16 cellular contexts compared by ENCODE assay signal in the genomic region with DNA sequence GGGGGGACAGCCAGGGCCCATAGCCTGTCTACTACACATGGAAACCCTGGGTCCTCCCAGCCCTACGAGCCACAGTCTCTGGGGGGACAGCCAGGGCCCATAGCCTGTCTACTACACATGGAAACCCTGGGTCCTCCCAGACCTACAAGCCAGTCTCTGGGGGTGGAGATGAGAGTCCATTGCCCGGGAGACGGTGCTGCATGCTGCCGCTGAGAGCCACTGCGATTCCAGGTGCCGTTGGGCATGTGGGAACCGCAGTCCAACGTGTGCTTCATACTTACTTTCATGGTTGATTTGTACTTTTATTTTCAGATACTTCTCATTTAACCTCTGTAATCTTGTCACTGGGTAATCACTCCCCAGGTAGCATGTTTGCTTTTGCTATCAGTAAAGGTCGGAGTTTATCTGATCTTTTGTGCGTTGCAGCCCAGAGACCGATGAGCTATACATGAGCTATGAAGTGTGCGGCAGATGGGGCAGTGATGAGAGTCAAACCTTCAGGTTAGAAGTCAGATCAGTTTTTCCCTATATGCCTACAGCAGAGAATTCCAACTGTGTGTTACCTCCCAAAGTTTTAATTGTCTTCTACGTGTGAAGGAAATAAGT. TPM values are rescaled to one million over a fixed set of nuclear protein-coding genes. Genes with fewer than 3 reads are reported as not detected.
DNase-seq lines count a peak whose midpoint lies in the region; ATAC-seq, FAIRE-seq and TF ChIP-seq lines count a peak whose summit lies in the region.
"Had no signal": no experiment of that assay in that cellular context is flagged by ENCODE, and none has a peak within 500 bp of the region (broad histone marks: within the 10 kb centered on the region; RNA-seq: fewer than 3 reads in every experiment).

No MANE protein-coding gene starts in this region.

- no peaks in the 10 kb centered on the region for H3K27me3 Mint-ChIP-seq in activated CD4-positive, alpha-beta T cell treated with anti-CD3 and anti-CD28 coated beads for 36 hours

- no TSS peak for BruUV-seq in HepG2 (replicated peaks; lab: Mats Ljungman, UMichigan)

- no peak overlapping the region for H3K9ac ChIP-seq in HepG2 (ENCODE audit: insufficient read depth, low read depth, low read length)

- TF ChIP-seq CTCF in HepG2 (CRISPR knock-in tag; IDR thresholded peaks at IDR 0.05) = no peak
- TF ChIP-seq CTCF in WERI-Rb-1 (IDR thresholded peaks at IDR 0.05; ENCODE audit: low read depth, low read length) = no peak

- H3K27ac Mint-ChIP-seq in activated CD4-positive, alpha-beta T cell treated with anti-CD3 and anti-CD28 coated beads for 36 hours = no peak overlapping the region
- H3K27ac Mint-ChIP-seq: CD14-positive monocyte; CD8-positive, alpha-beta T cell had no signal

- H3K4me3 ChIP-seq in HepG2 (replicated peaks in 1 of 3; ENCODE audit: insufficient read depth in 1 of 3, low read depth in 2 of 3, low read length in 3 of 3) = no peak overlapping the region
- H3K4me3 ChIP-seq in WERI-Rb-1 (ENCODE audit: low read depth, low read length) = no peak overlapping the region
- H3K4me3 ChIP-seq: HAP-1 had no signal

- H2AFZ ChIP-seq in HepG2 (ENCODE audit: low read length) = no peak overlapping the region

- under 1% methylated on average over 12 of the region's 13 CpGs for WGBS in HepG2 (ENCODE audit: low lambda C conversion rate)

- H3K36me3 ChIP-seq in HepG2 (replicated peaks in 1 of 2; ENCODE audit: control insufficient read depth in 1 of 2, insufficient read depth in 2 of 2, low read length in 2 of 2) = no peaks in the 10 kb centered on the region
- H3K36me3 ChIP-seq in WERI-Rb-1 = no peaks in the 10 kb centered on the region
- H3K36me3 ChIP-seq: HAP-1 had no signal

- H3K27ac ChIP-seq in HepG2 (ENCODE audit: extremely low read length, insufficient read depth, low read length) = no peak overlapping the region
- no peak overlapping the region for H3K27ac ChIP-seq in WERI-Rb-1
- H3K27ac ChIP-seq: 22Rv1 had no signal

- no peak overlapping the region for H3K4me2 ChIP-seq in HepG2 (ENCODE audit: low read depth, low read length)

- no peaks in the 10 kb centered on the region for H3K9me3 ChIP-seq in HepG2 (ENCODE audit: low read length)
- no peaks in the 10 kb centered on the region for H3K9me3 ChIP-seq in WERI-Rb-1 (ENCODE audit: severe bottlenecking)
- H3K9me3 ChIP-seq: HAP-1 had no signal

- no peak for TF ChIP-seq POLR2A in HepG2 (IDR thresholded peaks at IDR 0.05; ENCODE audit: insufficient read depth in 1 of 2, low read depth in 2 of 2, low read length in 2 of 2)

- TF ChIP-seq RAD21 in HepG2 (CRISPR knock-in tag; IDR thresholded peaks at IDR 0.05) = no peak

- in situ Hi-C loops in HepG2 (cut with HindIII; ENCODE audit: extremely low pct_ligation_motif_present, low pct_unique_long_range_greater_than_20kb) = no loop called here

- no peak for TF ChIP-seq EP300 in HepG2 (IDR thresholded peaks at IDR 0.05; ENCODE audit: low read depth in 2 of 2, low read length in 2 of 2)
- no peak for TF ChIP-seq EP300 in HepG2 (CRISPR knock-in tag; IDR thresholded peaks at IDR 0.05; ENCODE audit: borderline replicate concordance)

- DNase-seq in NCI-H1092 treated with DMSO at 0.1 percent for 48 hours (lab: John Stamatoyannopoulos, UW) (peak; percentile 15), NCI-H1092 (lab: John Stamatoyannopoulos, UW) (no peak), NCI-H748 (lab: John Stamatoyannopoulos, UW; ENCODE audit: unreplicated experiment) (peak; percentile 71), HepG2 (ENCODE audit: low spot score) (peak; percentile 16), DMS79 treated with DMSO at 0.1 percent for 48 hours (lab: John Stamatoyannopoulos, UW) (no peak), WERI-Rb-1 (no peak)
- DNase-seq in activated CD4-positive, alpha-beta T cell treated with anti-CD3 and anti-CD28 coated beads for 36 hours = no peak
- DNase-seq: CD8-positive, alpha-beta T cell had no signal

- intact Hi-C loops in HepG2 (cut with micrococcal nuclease; ENCODE audit: unreplicated experiment) = no loop called here
- intact Hi-C loops in activated CD4-positive, alpha-beta T cell treated with anti-CD3 and anti-CD28 coated beads for 36 hours (cut with DNase I, micrococcal nuclease) = no loop called here

- peaks cover 10% of the 10 kb centered on the region for H3K4me1 ChIP-seq in HepG2 (ENCODE audit: insufficient read depth, low read length)
- H3K4me1 ChIP-seq: HAP-1 had no signal

- H4K20me1 ChIP-seq in HepG2 (ENCODE audit: insufficient read depth, low read length) = no peaks in the 10 kb centered on the region

- H3K27me3 ChIP-seq in HepG2 (ENCODE audit: control insufficient read depth in 1 of 2, insufficient read depth in 2 of 2, low read length in 2 of 2) (peaks cover 10 to 65% of the 10 kb centered on the region in 2 experiments), WERI-Rb-1 (ENCODE audit: insufficient read depth, low read depth, severe bottlenecking) (no peaks in the 10 kb centered on the region)

- H3K79me2 ChIP-seq in HepG2 (ENCODE audit: insufficient read depth, low read length) = no peaks in the 10 kb centered on the region

- H3K4me3 Mint-ChIP-seq in activated CD4-positive, alpha-beta T cell treated with anti-CD3 and anti-CD28 coated beads for 36 hours = no peak overlapping the region
- H3K4me3 Mint-ChIP-seq: CD14-positive monocyte; CD8-positive, alpha-beta T cell had no signal

- H3K9me3 Mint-ChIP-seq in activated CD4-positive, alpha-beta T cell treated with anti-CD3 and anti-CD28 coated beads for 36 hours (ENCODE audit: low read depth) = no peaks in the 10 kb centered on the region
- H3K9me3 Mint-ChIP-seq: CD8-positive, alpha-beta T cell had no signal

- CTCF ChIA-PET in HepG2 (lab: Yijun Ruan, JAX; ENCODE audit: low intra/inter-chr PET ratio, low total read pairs) = no interaction called here
- CTCF ChIA-PET in activated CD4-positive, alpha-beta T cell treated with anti-CD3 and anti-CD28 coated beads for 36 hours (lab: Charles Lee) = no interaction called here

- ATAC-seq in HepG2 = peak; percentile 60
- ATAC-seq in activated CD4-positive, alpha-beta T cell treated with anti-CD3 and anti-CD28 coated beads for 36 hours = no peak
- ATAC-seq: CD8-positive, alpha-beta T cell had no signal

- POLR2A ChIA-PET in HepG2 (lab: Yijun Ruan, JAX) = no interaction called here
- POLR2A ChIA-PET in activated CD4-positive, alpha-beta T cell treated with anti-CD3 and anti-CD28 coated beads for 36 hours (lab: Charles Lee) = no interaction called here

- FAIRE-seq in HepG2 (lab: Jason Lieb, UNC) = peak; percentile 69
- FAIRE-seq: GM12891, GM19239, H1 had no signal

- H3K4me1 Mint-ChIP-seq in activated CD4-positive, alpha-beta T cell treated with anti-CD3 and anti-CD28 coated beads for 36 hours = no peaks in the 10 kb centered on the region
- H3K4me1 Mint-ChIP-seq: CD14-positive monocyte had no signal

- no peaks in the 10 kb centered on the region for H3K36me3 Mint-ChIP-seq in activated CD4-positive, alpha-beta T cell treated with anti-CD3 and anti-CD28 coated beads for 36 hours (ENCODE audit: low read depth)
- H3K36me3 Mint-ChIP-seq: CD14-positive monocyte; CD8-positive, alpha-beta T cell had no signal

TF ChIP-seq in HepG2, 621 proteins besides CTCF, POLR2A, EP300 and RAD21 (continues in another document):
- no peak for TF ChIP-seq SRY (CRISPR knock-in tag; IDR thresholded peaks at IDR 0.05)
- no peak for TF ChIP-seq ELF4 (CRISPR knock-in tag; IDR thresholded peaks at IDR 0.05; ENCODE audit: borderline replicate concordance)
- peak; percentile 58; the same call in 1 of the 2 replicates for TF ChIP-seq NR2F6 (IDR thresholded peaks at IDR 0.05)
- peak; percentile 57 for TF ChIP-seq NR2F6 (CRISPR knock-in tag; IDR thresholded peaks at IDR 0.05)
- peak in 1 of 2 experiments; percentile 35; a peak in 1 of 4 replicates for TF ChIP-seq NR2F1 (CRISPR knock-in tag; IDR thresholded peaks at IDR 0.05)
- no peak for TF ChIP-seq RFX1 (IDR thresholded peaks at IDR 0.05)
- TF ChIP-seq ZNF484 (CRISPR knock-in tag; IDR thresholded peaks at IDR 0.05; ENCODE audit: borderline replicate concordance, low read depth) = no peak
- no peak for TF ChIP-seq ZNF20 (CRISPR knock-in tag; IDR thresholded peaks at IDR 0.05)
- TF ChIP-seq MAFK (conservative IDR thresholded peaks at IDR 0.05 in 1 of 2, IDR thresholded peaks at IDR 0.05 in 1 of 2; ENCODE audit: low read length in 2 of 2) = no peak
- TF ChIP-seq EZH2 (conservative IDR thresholded peaks at IDR 0.05; ENCODE audit: low read depth, low read length) = 0 out of 2 replicates have a peak, but pooled peaks have one; percentile 27
- 0 out of 2 replicates have a peak, but pooled peaks have one; percentile 33 for TF ChIP-seq GATA4 (IDR thresholded peaks at IDR 0.05; ENCODE audit: borderline replicate concordance, low read depth)
- TF ChIP-seq ZNF317 (CRISPR knock-in tag; IDR thresholded peaks at IDR 0.05) = peak; percentile 38; the same call in 1 of the 2 replicates
- peak; percentile 23; the same call in 1 of the 2 replicates for TF ChIP-seq FOXA3 (CRISPR knock-in tag; IDR thresholded peaks at IDR 0.05)
- TF ChIP-seq PRPF4 (IDR thresholded peaks at IDR 0.05; ENCODE audit: low read depth, low read length, poor library complexity, severe bottlenecking) = no peak

RNA-seq across cellular contexts. Expression of a gene that starts 58.2 kb away (rescaled TPM):
- not detected in 2 replicates for total RNA-seq in HepG2 (2016; rRNA removed; fragmentation: Illumina TruSeq; extraction: Trizol)
- total RNA-seq in HepG2 (2016; cell fraction: cytosol; rRNA removed; fragmentation: Illumina TruSeq; extraction: Trizol; ENCODE audit: low read depth) = not detected in 2 replicates
- total RNA-seq in HepG2 (2016; cell fraction: insoluble cytoplasmic fraction; rRNA removed; fragmentation: Illumina TruSeq; extraction: Trizol) = not detected in 2 replicates
- not detected in 2 replicates for total RNA-seq in HepG2 (2016; cell fraction: membrane; rRNA removed; fragmentation: Illumina TruSeq; extraction: Trizol)
- total RNA-seq in HepG2 (2016; cell fraction: nucleus; rRNA removed; fragmentation: Illumina TruSeq; extraction: Trizol) = not detected in 2 replicates
- polyA plus RNA-seq in HepG2 (2011; rRNA removed) = not detected in 2 replicates
- polyA plus RNA-seq in HepG2 (2011; cell fraction: cytosol; rRNA removed) = not detected in 2 replicates
- polyA plus RNA-seq in HepG2 (2011; cell fraction: nucleus; rRNA removed) = not detected in 2 replicates
- polyA plus RNA-seq in HepG2 (2012) = not detected in 2 replicates
- polyA plus RNA-seq in HepG2 (2016; cell fraction: cytosol; fragmentation: Illumina TruSeq; extraction: Trizol; ENCODE audit: low read depth) = not detected in 2 replicates
- polyA plus RNA-seq in HepG2 (2016; cell fraction: insoluble cytoplasmic fraction; fragmentation: Illumina TruSeq; extraction: Trizol; ENCODE audit: low read depth) = not detected in 2 replicates
- polyA plus RNA-seq in HepG2 (2016; cell fraction: membrane; fragmentation: Illumina TruSeq; extraction: Trizol; ENCODE audit: low read depth) = not detected in 2 replicates
- polyA plus RNA-seq in HepG2 (2016; cell fraction: nucleus; fragmentation: Illumina TruSeq; extraction: Trizol; ENCODE audit: insufficient read depth, low read depth) = not detected in 2 replicates
- not detected in 2 replicates for polyA minus RNA-seq in HepG2 (2011; rRNA and poly(A)+ RNA removed; ENCODE audit: low replicate concordance)
- polyA minus RNA-seq in HepG2 (2011; cell fraction: cytosol; rRNA and poly(A)+ RNA removed) = not detected in 2 replicates
- polyA minus RNA-seq in HepG2 (2011; cell fraction: nucleus; rRNA and poly(A)+ RNA removed) = not detected in 2 replicates
- not detected for total RNA-seq in activated CD4-positive, alpha-beta T cell treated with anti-CD3 and anti-CD28 coated beads for 36 hours
- total RNA-seq: CD8-positive, alpha-beta T cell; HT1080 had no signal
- polyA plus RNA-seq: BJ, CD14-positive monocyte had no signal

Comparison
In these comparisons a context has a peak if more than half of its experiments do, and no peak if none do; other contexts are left out.
1. DNase-seq: peak in NCI-H1092 treated with DMSO at 0.1 percent for 48 hours (single experiment), NCI-H748 (single experiment) and HepG2 (single experiment); none in NCI-H1092 (single experiment), DMS79 treated with DMSO at 0.1 percent for 48 hours (single experiment), activated CD4-positive, alpha-beta T cell treated with anti-CD3 and anti-CD28 coated beads for 36 hours (single experiment) and WERI-Rb-1 (single experiment).